In the genomic region with DNA sequence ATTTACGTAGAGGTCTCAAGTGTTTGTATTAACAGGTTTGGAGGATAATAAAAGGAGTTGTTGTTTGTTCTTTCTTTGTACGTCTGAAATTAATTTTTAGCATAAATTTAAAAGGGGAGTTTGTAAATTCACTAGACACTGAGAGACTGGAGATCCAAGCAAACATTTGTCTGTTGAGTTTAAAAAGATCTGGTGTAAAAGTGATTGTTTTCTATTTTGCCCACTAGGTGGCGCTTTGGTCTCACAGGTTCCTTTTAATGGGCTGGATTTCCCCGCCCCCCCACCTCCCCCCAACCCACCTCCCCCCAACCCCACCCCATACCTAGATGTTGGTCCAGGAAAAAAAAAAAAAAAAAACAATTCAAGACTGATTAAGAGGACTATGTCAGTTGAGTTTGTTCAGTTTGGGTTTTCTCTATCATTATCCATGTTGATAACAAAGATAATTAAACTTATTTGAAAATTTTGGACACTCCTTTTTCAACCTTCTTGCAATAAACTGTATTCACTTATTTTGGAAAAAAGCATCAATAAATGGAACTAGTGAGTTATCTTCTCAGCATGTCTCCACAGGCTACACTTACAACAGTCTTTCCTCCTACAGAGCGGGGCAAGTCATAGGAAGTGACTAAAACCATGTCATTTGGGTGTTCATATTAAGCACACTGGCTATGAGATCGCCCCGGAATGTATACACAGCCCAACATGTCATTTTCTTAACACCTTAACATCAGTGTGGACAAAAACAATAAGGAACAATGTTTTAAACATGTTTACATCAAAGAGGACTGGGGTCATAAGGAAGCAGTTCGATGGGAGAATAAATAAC, we compare ENCODE assay signal across 8 cellular contexts.
A peak's percentile ranks its signal among the peaks of the same experiment; 100 is the strongest.
DNase-seq lines count a peak whose midpoint lies in the region; TF ChIP-seq lines count a peak whose summit lies in the region.

No MANE protein-coding gene starts in this region.

- intact Hi-C loops in mammary epithelial cell (cut with micrococcal nuclease) = loop anchor here (1.0 to 5.0 kb wide), 4 partner anchors 33 to 1841 kb away; no protein-coding TSS in a partner anchor

- H2AK5ac ChIP-seq in mesendoderm (ENCODE audit: low read length) = no peak overlapping the region

- no peak overlapping the region for H3K18ac ChIP-seq in mesendoderm (ENCODE audit: low read length)

- H3K27me3 ChIP-seq in GM06990 (replicated peaks; ENCODE audit: control insufficient read depth, insufficient read depth, low read length) (no peaks in the 10 kb centered on the region), mammary epithelial cell (ENCODE audit: insufficient read depth, low read length) (no peaks in the 10 kb centered on the region), mesendoderm (ENCODE audit: insufficient read depth, low read length, poor library complexity) (no peaks in the 10 kb centered on the region), MG63 (no peaks in the 10 kb centered on the region)

- peak overlapping the region; percentile 61 for H2AFZ ChIP-seq in mammary epithelial cell (ENCODE audit: low read depth, low read length)

- H3K79me2 ChIP-seq in mammary epithelial cell (ENCODE audit: insufficient read depth, low read length) = no peaks in the 10 kb centered on the region
- no peaks in the 10 kb centered on the region for H3K79me2 ChIP-seq in mesendoderm (ENCODE audit: control insufficient read depth, insufficient read depth, low read length)

- H3K36me3 ChIP-seq in GM06990 (ENCODE audit: control insufficient read depth, insufficient read depth, low read length) (no peaks in the 10 kb centered on the region), mammary epithelial cell (ENCODE audit: insufficient read depth, low read length) (no peaks in the 10 kb centered on the region), mesendoderm (ENCODE audit: control insufficient read depth, insufficient read depth, low read length) (no peaks in the 10 kb centered on the region), MG63 (no peaks in the 10 kb centered on the region)

- H4K5ac ChIP-seq in mesendoderm (ENCODE audit: low read length) = no peak overlapping the region

- no peak overlapping the region for H2BK5ac ChIP-seq in mesendoderm (ENCODE audit: low read length)

- H3K4me3 ChIP-seq in GM06990 (replicated peaks; ENCODE audit: low read depth, low read length) (no peak overlapping the region), mammary epithelial cell (replicated peaks in 1 of 3; ENCODE audit: insufficient read depth in 1 of 3, low read depth in 2 of 3, low read length in 3 of 3) (no peak overlapping the region), mesendoderm (ENCODE audit: low read length) (no peak overlapping the region), MG63 (no peak overlapping the region)

- peaks cover 12% of the 10 kb centered on the region for H3K4me1 ChIP-seq in mammary epithelial cell (ENCODE audit: insufficient read depth, low read length)
- H3K4me1 ChIP-seq in mesendoderm (ENCODE audit: control insufficient read depth, low read depth, low read length) = no peaks in the 10 kb centered on the region

- CTCF ChIA-PET in mammary epithelial cell (lab: Charles Lee; ENCODE audit: low non-redundant PET) = no interaction called here

- DNase-seq in GM06990 (ENCODE audit: extremely low read depth, insufficient read length) = no peak
- DNase-seq in NCI-H2171 (lab: John Stamatoyannopoulos, UW) = peak; percentile 68
- DNase-seq in mammary epithelial cell = peak; percentile 89
- DNase-seq in mesendoderm = peak; percentile 40
- DNase-seq in 8988T = no peak
- no peak for DNase-seq in MG63
- no peak for DNase-seq in MV-4-11 (lab: John Stamatoyannopoulos, UW)

- 20% methylated on average over 8 of the region's 8 CpGs for WGBS in mammary epithelial cell (ENCODE audit: low coverage, missing lambda C conversion rate)
- WGBS in mesendoderm (ENCODE audit: extremely low coverage, insufficient coverage, low lambda C conversion rate) = no CpG with 5 or more reads among the region's 8 CpGs

- no peaks in the 10 kb centered on the region for H4K20me1 ChIP-seq in mammary epithelial cell (ENCODE audit: insufficient read depth, low read length)

- TF ChIP-seq CTCF in 22Rv1 (IDR thresholded peaks at IDR 0.05) (peak; percentile 63), GM06990 (IDR thresholded peaks at IDR 0.05; ENCODE audit: insufficient read depth, low read length, poor library complexity, severe bottlenecking) (peak; percentile 23), mammary epithelial cell (conservative IDR thresholded peaks at IDR 0.05 in 1 of 2, IDR thresholded peaks at IDR 0.05 in 1 of 2; ENCODE audit: extremely low read depth in 1 of 2, insufficient read depth in 1 of 2, low read depth in 1 of 2, low read length in 2 of 2) (peak; percentile 22 to 48)

- dilution Hi-C loops in mammary epithelial cell (cut with HindIII; ENCODE audit: low sequenced_read_pairs) = no loop called here

- H2BK15ac ChIP-seq in mesendoderm (replicated peaks; ENCODE audit: low read depth) = no peak overlapping the region

- no peaks in the 10 kb centered on the region for H3K79me1 ChIP-seq in mesendoderm (ENCODE audit: low read length)

- H3K56ac ChIP-seq in mesendoderm (ENCODE audit: low read length) = no peak overlapping the region

- no peak overlapping the region for H3K9ac ChIP-seq in mammary epithelial cell (ENCODE audit: insufficient read depth, low read length)
- H3K9ac ChIP-seq in mesendoderm (ENCODE audit: low read length) = no peak overlapping the region

- H4K8ac ChIP-seq in mesendoderm (ENCODE audit: low read depth, low read length) = no peak overlapping the region

- H3K4ac ChIP-seq in mesendoderm (ENCODE audit: low read depth, low read length) = no peak overlapping the region

- in situ Hi-C loops in mammary epithelial cell (cut with MboI; ENCODE audit: low sequenced_read_pairs in 2 of 2) = no loop called here

- no peak overlapping the region for H3K27ac ChIP-seq in 22Rv1
- peak overlapping the region; percentile 78 for H3K27ac ChIP-seq in mammary epithelial cell (ENCODE audit: insufficient read depth, low read depth, low read length)
- H3K27ac ChIP-seq in mesendoderm (ENCODE audit: low read depth, low read length) = no peak overlapping the region

- BruUV-seq in mammary epithelial cell (replicated peaks; lab: Mats Ljungman, UMichigan) = no TSS peak

- no peak overlapping the region for H2BK120ac ChIP-seq in mesendoderm (ENCODE audit: low read depth, low read length)

- H3K9me3 ChIP-seq in mammary epithelial cell (replicated peaks; ENCODE audit: insufficient read depth, low read length) = no peaks in the 10 kb centered on the region
- no peaks in the 10 kb centered on the region for H3K9me3 ChIP-seq in MG63

- H3K23ac ChIP-seq in mesendoderm (ENCODE audit: low read length) = no peak overlapping the region

- H3K4me2 ChIP-seq in mammary epithelial cell (ENCODE audit: insufficient read depth, low read depth, low read length) (peak overlapping the region; percentile 45), mesendoderm (ENCODE audit: low read length) (no peak overlapping the region)

Comparison
In these comparisons a context has a peak if more than half of its experiments do, and no peak if none do; other contexts are left out.
1. DNase-seq: peak in NCI-H2171 (single experiment), mammary epithelial cell (single experiment) and mesendoderm (single experiment); none in GM06990 (single experiment), 8988T (single experiment), MG63 (single experiment) and MV-4-11 (single experiment).
2. Peak in every context shown above with its lines, with median percentiles within 50 percentile points of each other: CTCF ChIP-seq.